1 cellular context compared by ENCODE assay signal in the genomic region with DNA sequence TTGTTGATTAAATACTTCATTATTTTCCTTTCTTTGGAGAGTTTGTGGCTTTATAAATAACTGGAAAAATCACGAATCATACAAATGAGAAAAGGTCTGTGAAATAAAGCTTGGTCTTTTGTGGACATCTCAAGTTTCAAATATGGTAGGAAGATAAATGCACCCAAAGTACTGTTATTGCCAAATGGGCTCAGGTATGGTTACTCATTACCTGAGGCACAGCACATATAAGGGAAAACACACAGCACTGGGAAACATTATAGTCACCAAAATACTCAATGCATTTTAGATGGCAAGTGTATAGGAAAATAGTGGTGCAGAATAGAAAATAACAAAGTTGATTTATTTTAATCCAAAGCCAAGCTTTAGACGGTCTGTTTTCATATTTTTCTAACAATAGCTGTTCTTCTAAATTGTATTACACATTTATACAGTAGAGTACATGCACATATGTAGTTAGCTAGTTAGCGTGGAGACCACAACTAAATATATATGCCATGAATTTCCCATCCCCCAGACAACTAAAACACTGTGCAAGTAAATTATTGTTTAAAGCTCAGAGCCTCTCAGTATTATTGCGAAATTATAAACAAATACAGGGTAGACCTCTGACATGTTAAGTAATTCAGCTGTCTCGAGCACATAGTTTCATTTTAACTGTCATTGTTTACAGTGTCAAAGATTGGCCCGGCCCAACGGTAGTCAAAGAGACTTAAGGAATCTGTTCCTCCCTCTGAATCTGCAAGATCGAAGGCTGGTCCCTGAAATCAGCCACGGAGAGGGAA.
TF ChIP-seq lines count a peak whose summit lies in the region.

No MANE protein-coding gene starts in this region.

TF ChIP-seq in HepG2, 621 proteins besides CTCF, POLR2A, EP300 and RAD21 (continued from another document and continues in another):
- TF ChIP-seq ZBTB7B (CRISPR knock-in tag; IDR thresholded peaks at IDR 0.05) (no peak), NFKBIZ (CRISPR knock-in tag; IDR thresholded peaks at IDR 0.05) (no peak), NR2F1 (CRISPR knock-in tag; IDR thresholded peaks at IDR 0.05) (peak; percentile 88 to 97), GATAD2A (CRISPR knock-in tag; IDR thresholded peaks at IDR 0.05) (peak; percentile 86), U2AF1 (optimal IDR thresholded peaks at IDR 0.05; ENCODE audit: low read depth, low read length) (no peak), ZNF557 (CRISPR knock-in tag; IDR thresholded peaks at IDR 0.05) (no peak), ZNF749 (CRISPR knock-in tag; IDR thresholded peaks at IDR 0.05; ENCODE audit: borderline replicate concordance) (no peak), ARHGAP35 (CRISPR knock-in tag; IDR thresholded peaks at IDR 0.05; ENCODE audit: borderline replicate concordance) (no peak), KAT7 (CRISPR knock-in tag; IDR thresholded peaks at IDR 0.05; ENCODE audit: borderline replicate concordance) (no peak), SKI (IDR thresholded peaks at IDR 0.05; ENCODE audit: partially characterized antibody) (peak; percentile 89), ZFX (CRISPR knock-in tag; IDR thresholded peaks at IDR 0.05; ENCODE audit: low read depth) (no peak; the same call in 1 of the 2 replicates), AHR (CRISPR knock-in tag; IDR thresholded peaks at IDR 0.05) (no peak)
- TF ChIP-seq, protein P1, sequence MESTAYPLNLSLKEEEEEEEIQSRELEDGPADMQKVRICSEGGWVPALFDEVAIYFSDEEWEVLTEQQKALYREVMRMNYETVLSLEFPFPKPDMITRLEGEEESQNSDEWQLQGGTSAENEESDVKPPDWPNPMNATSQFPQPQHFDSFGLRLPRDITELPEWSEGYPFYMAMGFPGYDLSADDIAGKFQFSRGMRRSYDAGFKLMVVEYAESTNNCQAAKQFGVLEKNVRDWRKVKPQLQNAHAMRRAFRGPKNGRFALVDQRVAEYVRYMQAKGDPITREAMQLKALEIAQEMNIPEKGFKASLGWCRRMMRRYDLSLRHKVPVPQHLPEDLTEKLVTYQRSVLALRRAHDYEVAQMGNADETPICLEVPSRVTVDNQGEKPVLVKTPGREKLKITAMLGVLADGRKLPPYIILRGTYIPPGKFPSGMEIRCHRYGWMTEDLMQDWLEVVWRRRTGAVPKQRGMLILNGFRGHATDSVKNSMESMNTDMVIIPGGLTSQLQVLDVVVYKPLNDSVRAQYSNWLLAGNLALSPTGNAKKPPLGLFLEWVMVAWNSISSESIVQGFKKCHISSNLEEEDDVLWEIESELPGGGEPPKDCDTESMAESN (CRISPR knock-in tag; conservative IDR thresholded peaks at IDR 0.05): no peak
- TF ChIP-seq, protein P2, sequence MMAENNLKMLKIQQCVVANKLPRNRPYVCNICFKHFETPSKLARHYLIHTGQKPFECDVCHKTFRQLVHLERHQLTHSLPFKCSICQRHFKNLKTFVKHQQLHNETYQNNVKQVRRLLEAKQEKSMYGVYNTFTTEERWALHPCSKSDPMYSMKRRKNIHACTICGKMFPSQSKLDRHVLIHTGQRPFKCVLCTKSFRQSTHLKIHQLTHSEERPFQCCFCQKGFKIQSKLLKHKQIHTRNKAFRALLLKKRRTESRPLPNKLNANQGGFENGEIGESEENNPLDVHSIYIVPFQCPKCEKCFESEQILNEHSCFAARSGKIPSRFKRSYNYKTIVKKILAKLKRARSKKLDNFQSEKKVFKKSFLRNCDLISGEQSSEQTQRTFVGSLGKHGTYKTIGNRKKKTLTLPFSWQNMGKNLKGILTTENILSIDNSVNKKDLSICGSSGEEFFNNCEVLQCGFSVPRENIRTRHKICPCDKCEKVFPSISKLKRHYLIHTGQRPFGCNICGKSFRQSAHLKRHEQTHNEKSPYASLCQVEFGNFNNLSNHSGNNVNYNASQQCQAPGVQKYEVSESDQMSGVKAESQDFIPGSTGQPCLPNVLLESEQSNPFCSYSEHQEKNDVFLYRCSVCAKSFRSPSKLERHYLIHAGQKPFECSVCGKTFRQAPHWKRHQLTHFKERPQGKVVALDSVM (CRISPR knock-in tag; IDR thresholded peaks at IDR 0.05): no peak
- TF ChIP-seq, protein P3, sequence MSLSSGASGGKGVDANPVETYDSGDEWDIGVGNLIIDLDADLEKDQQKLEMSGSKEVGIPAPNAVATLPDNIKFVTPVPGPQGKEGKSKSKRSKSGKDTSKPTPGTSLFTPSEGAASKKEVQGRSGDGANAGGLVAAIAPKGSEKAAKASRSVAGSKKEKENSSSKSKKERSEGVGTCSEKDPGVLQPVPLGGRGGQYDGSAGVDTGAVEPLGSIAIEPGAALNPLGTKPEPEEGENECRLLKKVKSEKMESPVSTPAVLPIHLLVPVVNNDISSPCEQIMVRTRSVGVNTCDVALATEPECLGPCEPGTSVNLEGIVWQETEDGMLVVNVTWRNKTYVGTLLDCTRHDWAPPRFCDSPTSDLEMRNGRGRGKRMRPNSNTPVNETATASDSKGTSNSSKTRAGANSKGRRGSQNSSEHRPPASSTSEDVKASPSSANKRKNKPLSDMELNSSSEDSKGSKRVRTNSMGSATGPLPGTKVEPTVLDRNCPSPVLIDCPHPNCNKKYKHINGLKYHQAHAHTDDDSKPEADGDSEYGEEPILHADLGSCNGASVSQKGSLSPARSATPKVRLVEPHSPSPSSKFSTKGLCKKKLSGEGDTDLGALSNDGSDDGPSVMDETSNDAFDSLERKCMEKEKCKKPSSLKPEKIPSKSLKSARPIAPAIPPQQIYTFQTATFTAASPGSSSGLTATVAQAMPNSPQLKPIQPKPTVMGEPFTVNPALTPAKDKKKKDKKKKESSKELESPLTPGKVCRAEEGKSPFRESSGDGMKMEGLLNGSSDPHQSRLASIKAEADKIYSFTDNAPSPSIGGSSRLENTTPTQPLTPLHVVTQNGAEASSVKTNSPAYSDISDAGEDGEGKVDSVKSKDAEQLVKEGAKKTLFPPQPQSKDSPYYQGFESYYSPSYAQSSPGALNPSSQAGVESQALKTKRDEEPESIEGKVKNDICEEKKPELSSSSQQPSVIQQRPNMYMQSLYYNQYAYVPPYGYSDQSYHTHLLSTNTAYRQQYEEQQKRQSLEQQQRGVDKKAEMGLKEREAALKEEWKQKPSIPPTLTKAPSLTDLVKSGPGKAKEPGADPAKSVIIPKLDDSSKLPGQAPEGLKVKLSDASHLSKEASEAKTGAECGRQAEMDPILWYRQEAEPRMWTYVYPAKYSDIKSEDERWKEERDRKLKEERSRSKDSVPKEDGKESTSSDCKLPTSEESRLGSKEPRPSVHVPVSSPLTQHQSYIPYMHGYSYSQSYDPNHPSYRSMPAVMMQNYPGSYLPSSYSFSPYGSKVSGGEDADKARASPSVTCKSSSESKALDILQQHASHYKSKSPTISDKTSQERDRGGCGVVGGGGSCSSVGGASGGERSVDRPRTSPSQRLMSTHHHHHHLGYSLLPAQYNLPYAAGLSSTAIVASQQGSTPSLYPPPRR (CRISPR knock-in tag; IDR thresholded peaks at IDR 0.05; ENCODE audit: borderline replicate concordance): peak; percentile 44; the same call in 1 of the 2 replicates
- TF ChIP-seq, protein P4, sequence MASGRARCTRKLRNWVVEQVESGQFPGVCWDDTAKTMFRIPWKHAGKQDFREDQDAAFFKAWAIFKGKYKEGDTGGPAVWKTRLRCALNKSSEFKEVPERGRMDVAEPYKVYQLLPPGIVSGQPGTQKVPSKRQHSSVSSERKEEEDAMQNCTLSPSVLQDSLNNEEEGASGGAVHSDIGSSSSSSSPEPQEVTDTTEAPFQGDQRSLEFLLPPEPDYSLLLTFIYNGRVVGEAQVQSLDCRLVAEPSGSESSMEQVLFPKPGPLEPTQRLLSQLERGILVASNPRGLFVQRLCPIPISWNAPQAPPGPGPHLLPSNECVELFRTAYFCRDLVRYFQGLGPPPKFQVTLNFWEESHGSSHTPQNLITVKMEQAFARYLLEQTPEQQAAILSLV (CRISPR knock-in tag; IDR thresholded peaks at IDR 0.05; ENCODE audit: borderline replicate concordance): no peak
- TF ChIP-seq, protein P5, sequence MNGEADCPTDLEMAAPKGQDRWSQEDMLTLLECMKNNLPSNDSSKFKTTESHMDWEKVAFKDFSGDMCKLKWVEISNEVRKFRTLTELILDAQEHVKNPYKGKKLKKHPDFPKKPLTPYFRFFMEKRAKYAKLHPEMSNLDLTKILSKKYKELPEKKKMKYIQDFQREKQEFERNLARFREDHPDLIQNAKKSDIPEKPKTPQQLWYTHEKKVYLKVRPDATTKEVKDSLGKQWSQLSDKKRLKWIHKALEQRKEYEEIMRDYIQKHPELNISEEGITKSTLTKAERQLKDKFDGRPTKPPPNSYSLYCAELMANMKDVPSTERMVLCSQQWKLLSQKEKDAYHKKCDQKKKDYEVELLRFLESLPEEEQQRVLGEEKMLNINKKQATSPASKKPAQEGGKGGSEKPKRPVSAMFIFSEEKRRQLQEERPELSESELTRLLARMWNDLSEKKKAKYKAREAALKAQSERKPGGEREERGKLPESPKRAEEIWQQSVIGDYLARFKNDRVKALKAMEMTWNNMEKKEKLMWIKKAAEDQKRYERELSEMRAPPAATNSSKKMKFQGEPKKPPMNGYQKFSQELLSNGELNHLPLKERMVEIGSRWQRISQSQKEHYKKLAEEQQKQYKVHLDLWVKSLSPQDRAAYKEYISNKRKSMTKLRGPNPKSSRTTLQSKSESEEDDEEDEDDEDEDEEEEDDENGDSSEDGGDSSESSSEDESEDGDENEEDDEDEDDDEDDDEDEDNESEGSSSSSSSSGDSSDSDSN (CRISPR knock-in tag; IDR thresholded peaks at IDR 0.05): no peak
- TF ChIP-seq, protein P6, sequence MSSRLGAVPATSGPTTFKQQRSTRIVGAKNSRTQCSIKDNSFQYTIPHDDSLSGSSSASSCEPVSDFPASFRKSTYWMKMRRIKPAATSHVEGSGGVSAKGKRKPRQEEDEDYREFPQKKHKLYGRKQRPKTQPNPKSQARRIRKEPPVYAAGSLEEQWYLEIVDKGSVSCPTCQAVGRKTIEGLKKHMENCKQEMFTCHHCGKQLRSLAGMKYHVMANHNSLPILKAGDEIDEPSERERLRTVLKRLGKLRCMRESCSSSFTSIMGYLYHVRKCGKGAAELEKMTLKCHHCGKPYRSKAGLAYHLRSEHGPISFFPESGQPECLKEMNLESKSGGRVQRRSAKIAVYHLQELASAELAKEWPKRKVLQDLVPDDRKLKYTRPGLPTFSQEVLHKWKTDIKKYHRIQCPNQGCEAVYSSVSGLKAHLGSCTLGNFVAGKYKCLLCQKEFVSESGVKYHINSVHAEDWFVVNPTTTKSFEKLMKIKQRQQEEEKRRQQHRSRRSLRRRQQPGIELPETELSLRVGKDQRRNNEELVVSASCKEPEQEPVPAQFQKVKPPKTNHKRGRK (CRISPR knock-in tag; IDR thresholded peaks at IDR 0.05): no peak
- TF ChIP-seq, protein P7, sequence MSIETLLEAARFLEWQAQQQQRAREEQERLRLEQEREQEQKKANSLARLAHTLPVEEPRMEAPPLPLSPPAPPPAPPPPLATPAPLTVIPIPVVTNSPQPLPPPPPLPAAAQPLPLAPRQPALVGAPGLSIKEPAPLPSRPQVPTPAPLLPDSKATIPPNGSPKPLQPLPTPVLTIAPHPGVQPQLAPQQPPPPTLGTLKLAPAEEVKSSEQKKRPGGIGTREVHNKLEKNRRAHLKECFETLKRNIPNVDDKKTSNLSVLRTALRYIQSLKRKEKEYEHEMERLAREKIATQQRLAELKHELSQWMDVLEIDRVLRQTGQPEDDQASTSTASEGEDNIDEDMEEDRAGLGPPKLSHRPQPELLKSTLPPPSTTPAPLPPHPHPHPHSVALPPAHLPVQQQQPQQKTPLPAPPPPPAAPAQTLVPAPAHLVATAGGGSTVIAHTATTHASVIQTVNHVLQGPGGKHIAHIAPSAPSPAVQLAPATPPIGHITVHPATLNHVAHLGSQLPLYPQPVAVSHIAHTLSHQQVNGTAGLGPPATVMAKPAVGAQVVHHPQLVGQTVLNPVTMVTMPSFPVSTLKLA (IDR thresholded peaks at IDR 0.05): no peak
- TF ChIP-seq, protein P8, sequence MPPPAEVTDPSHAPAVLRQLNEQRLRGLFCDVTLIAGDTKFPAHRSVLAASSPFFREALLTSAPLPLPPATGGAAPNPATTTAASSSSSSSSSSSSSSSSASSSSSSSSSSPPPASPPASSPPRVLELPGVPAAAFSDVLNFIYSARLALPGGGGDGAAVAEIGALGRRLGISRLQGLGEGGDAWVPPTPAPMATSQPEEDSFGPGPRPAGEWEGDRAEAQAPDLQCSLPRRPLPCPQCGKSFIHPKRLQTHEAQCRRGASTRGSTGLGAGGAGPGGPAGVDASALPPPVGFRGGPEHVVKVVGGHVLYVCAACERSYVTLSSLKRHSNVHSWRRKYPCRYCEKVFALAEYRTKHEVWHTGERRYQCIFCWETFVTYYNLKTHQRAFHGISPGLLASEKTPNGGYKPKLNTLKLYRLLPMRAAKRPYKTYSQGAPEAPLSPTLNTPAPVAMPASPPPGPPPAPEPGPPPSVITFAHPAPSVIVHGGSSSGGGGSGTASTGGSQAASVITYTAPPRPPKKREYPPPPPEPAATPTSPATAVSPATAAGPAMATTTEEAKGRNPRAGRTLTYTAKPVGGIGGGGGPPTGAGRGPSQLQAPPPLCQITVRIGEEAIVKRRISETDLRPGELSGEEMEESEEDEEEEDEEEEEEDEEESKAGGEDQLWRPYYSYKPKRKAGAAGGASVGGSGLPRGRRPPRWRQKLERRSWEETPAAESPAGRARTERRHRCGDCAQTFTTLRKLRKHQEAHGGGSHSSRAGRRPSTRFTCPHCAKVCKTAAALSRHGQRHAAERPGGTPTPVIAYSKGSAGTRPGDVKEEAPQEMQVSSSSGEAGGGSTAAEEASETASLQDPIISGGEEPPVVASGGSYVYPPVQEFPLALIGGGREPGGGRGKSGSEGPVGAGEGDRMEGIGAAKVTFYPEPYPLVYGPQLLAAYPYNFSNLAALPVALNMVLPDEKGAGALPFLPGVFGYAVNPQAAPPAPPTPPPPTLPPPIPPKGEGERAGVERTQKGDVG (CRISPR knock-in tag; IDR thresholded peaks at IDR 0.05; ENCODE audit: borderline replicate concordance): no peak
- TF ChIP-seq, protein P9, sequence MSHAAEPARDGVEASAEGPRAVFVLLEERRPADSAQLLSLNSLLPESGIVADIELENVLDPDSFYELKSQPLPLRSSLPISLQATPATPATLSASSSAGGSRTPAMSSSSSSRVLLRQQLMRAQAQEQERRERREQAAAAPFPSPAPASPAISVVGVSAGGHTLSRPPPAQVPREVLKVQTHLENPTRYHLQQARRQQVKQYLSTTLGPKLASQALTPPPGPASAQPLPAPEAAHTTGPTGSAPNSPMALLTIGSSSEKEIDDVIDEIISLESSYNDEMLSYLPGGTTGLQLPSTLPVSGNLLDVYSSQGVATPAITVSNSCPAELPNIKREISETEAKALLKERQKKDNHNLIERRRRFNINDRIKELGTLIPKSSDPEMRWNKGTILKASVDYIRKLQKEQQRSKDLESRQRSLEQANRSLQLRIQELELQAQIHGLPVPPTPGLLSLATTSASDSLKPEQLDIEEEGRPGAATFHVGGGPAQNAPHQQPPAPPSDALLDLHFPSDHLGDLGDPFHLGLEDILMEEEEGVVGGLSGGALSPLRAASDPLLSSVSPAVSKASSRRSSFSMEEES (CRISPR knock-in tag; IDR thresholded peaks at IDR 0.05): no peak; the same call in 1 of the 2 replicates
- TF ChIP-seq, protein P10, sequence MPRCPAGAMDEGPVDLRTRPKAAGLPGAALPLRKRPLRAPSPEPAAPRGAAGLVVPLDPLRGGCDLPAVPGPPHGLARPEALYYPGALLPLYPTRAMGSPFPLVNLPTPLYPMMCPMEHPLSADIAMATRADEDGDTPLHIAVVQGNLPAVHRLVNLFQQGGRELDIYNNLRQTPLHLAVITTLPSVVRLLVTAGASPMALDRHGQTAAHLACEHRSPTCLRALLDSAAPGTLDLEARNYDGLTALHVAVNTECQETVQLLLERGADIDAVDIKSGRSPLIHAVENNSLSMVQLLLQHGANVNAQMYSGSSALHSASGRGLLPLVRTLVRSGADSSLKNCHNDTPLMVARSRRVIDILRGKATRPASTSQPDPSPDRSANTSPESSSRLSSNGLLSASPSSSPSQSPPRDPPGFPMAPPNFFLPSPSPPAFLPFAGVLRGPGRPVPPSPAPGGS (CRISPR knock-in tag; IDR thresholded peaks at IDR 0.05): no peak
